Comparison of ENCODE assay signal across 1 cellular context in genomic region chr16:35011-35775, GRCh38.
TF ChIP-seq lines count a peak whose summit lies in the region.

No MANE protein-coding gene starts in this region.

TF ChIP-seq in H1, 55 proteins besides CTCF, POLR2A, EP300 and RAD21:
- TF ChIP-seq HDAC2 (IDR thresholded peaks at IDR 0.05; ENCODE audit: borderline replicate concordance in 1 of 2, low read depth in 2 of 2, low read length in 2 of 2) (no peak), POLR2AphosphoS5 (IDR thresholded peaks at IDR 0.05; ENCODE audit: low read depth, low read length) (peak; percentile 25; the same call in 1 of the 2 replicates)
